Comparison of ENCODE assay signal across 16 cellular contexts in genomic region chr4:87002682-87003043, GRCh38.
DNase-seq lines count a peak whose midpoint lies in the region; ATAC-seq lines count a peak whose summit lies in the region.
"Had no signal": no experiment of that assay in that cellular context is flagged by ENCODE, and none has a peak within 500 bp of the region (broad histone marks: within the 10 kb centered on the region; RNA-seq: fewer than 3 reads in every experiment).

No MANE protein-coding gene starts in this region.

- no peak overlapping the region for H3K4me3 Mint-ChIP-seq in stimulated activated effector memory CD8-positive, alpha-beta T cell treated with anti-CD3 and anti-CD28 coated beads, Interleukin-12 subunit alpha, Interleukin-12 subunit beta, amount 100 ng/mL, for 72 hours

- ATAC-seq in stimulated activated effector memory CD8-positive, alpha-beta T cell treated with anti-CD3 and anti-CD28 coated beads, Interleukin-12 subunit alpha, Interleukin-12 subunit beta, amount 100 ng/mL, for 72 hours = no peak
- ATAC-seq in HG03354 (IDR thresholded peaks at IDR 0.05; ENCODE audit: poor library complexity, severe bottlenecking, unreplicated experiment) = no peak
- no peak for ATAC-seq in HG03139 (IDR thresholded peaks at IDR 0.05; ENCODE audit: unreplicated experiment)

- H3K36me3 Mint-ChIP-seq in stimulated activated effector memory CD8-positive, alpha-beta T cell treated with anti-CD3 and anti-CD28 coated beads, Interleukin-12 subunit alpha, Interleukin-12 subunit beta, amount 100 ng/mL, for 72 hours = peaks cover 21% of the 10 kb centered on the region

- in situ Hi-C loops in SK-MEL-5 (cut with HindIII; ENCODE audit: low pct_unique_long_range_greater_than_20kb, low sequenced_read_pairs) = no loop called here

- H3K4me3 ChIP-seq in HUES64 (ENCODE audit: low read length) = no peak overlapping the region
- no peak overlapping the region for H3K4me3 ChIP-seq in iPS-18a (ENCODE audit: low read length)

- H3K4me1 Mint-ChIP-seq in stimulated activated effector memory CD8-positive, alpha-beta T cell treated with anti-CD3 and anti-CD28 coated beads, Interleukin-12 subunit alpha, Interleukin-12 subunit beta, amount 100 ng/mL, for 72 hours = peaks cover 52% of the 10 kb centered on the region

- no peaks in the 10 kb centered on the region for H3K9me3 ChIP-seq in HUES64 (ENCODE audit: insufficient read depth, low read depth, low read length)
- H3K9me3 ChIP-seq in iPS-18a (ENCODE audit: control insufficient read depth, low read depth, low read length) = no peaks in the 10 kb centered on the region
- H3K9me3 ChIP-seq: SK-N-SH had no signal

- peak overlapping the region; percentile 10 for H3K27ac Mint-ChIP-seq in stimulated activated effector memory CD8-positive, alpha-beta T cell treated with anti-CD3 and anti-CD28 coated beads, Interleukin-12 subunit alpha, Interleukin-12 subunit beta, amount 100 ng/mL, for 72 hours

- H3K4me1 ChIP-seq in HUES64 (ENCODE audit: insufficient read depth, low read length) (peaks cover 69% of the 10 kb centered on the region), iPS-18a (ENCODE audit: control insufficient read depth, low read depth, low read length) (peaks cover 51% of the 10 kb centered on the region)

- DNase-seq in SK-MEL-5 (ENCODE audit: low read depth, low spot score) = peak; percentile 46
- no peak for DNase-seq in stimulated activated effector memory CD8-positive, alpha-beta T cell treated with anti-CD3 and anti-CD28 coated beads, Interleukin-12 subunit alpha, Interleukin-12 subunit beta, amount 100 ng/mL, for 72 hours (ENCODE audit: low spot score in 2 of 2)
- no peak for DNase-seq in COLO829 (ENCODE audit: low spot score)
- DNase-seq: ACHN, AML-193, Calu3, NCI-H1417 treated with DMSO at 0.1 percent for 48 hours, NCI-H2029, NCI-H510A treated with DMSO at 0.1 percent for 48 hours, Right ventricle myocardium superior, SK-N-SH, T-helper 1 cell had no signal

- 77% methylated on average over 6 of the region's 6 CpGs for WGBS in HUES64

- H3K9me3 Mint-ChIP-seq in stimulated activated effector memory CD8-positive, alpha-beta T cell treated with anti-CD3 and anti-CD28 coated beads, Interleukin-12 subunit alpha, Interleukin-12 subunit beta, amount 100 ng/mL, for 72 hours = no peaks in the 10 kb centered on the region

- no peaks in the 10 kb centered on the region for H3K36me3 ChIP-seq in HUES64 (ENCODE audit: insufficient read depth, low read length)
- H3K36me3 ChIP-seq in iPS-18a (ENCODE audit: control insufficient read depth, low read depth, low read length) = no peaks in the 10 kb centered on the region

- no peak overlapping the region for H3K9ac ChIP-seq in HUES64 (ENCODE audit: low read depth, low read length)
- H3K9ac ChIP-seq in iPS-18a (ENCODE audit: low read length) = no peak overlapping the region
- H3K9ac ChIP-seq: SK-N-SH had no signal

- H3K27me3 ChIP-seq in HUES64 (ENCODE audit: insufficient read depth, low read length) = no peaks in the 10 kb centered on the region
- peaks cover 4% of the 10 kb centered on the region for H3K27me3 ChIP-seq in iPS-18a (ENCODE audit: control insufficient read depth, insufficient read depth, low read length)

- H3K27ac ChIP-seq in HUES64 (ENCODE audit: low read depth, low read length) (peak overlapping the region; percentile 28; the same call in 1 of the 2 replicates), iPS-18a (ENCODE audit: low read length) (peak overlapping the region; percentile 26)
